ENCODE assay signal across 9 cellular contexts in the genomic region with DNA sequence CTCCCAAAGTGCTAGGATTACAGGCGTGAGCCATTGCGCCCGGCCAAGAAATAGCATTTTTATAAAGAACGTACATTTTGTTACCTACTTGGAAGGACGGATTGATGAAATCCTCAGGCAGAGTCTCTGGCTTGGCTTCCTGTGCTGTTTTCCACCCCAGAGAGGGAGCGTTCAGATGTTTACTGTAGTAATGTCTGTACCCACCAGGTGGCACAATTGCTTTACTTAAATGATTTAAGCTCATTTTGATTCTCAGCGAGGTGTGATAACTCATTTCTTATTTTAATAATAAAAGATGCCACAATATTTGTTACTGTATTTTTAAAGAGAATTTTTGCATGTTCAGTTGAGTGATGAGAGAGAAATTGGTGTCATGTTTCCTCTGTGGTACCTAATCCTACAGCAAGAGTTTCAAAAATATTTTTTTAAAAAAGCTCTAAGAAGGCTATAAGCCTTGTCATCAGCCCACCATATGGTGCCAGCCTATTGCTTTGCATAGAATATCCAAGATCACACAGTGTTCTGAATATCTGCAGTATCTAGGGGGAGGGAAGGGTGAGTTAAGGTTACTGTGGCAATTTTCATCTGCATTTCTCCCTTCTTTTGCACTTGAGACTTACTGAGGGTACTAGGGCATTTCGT.
DNase-seq lines count a peak whose midpoint lies in the region; ATAC-seq and TF ChIP-seq lines count a peak whose summit lies in the region.
"Had no signal": no experiment of that assay in that cellular context is flagged by ENCODE, and none has a peak within 500 bp of the region (broad histone marks: within the 10 kb centered on the region; RNA-seq: fewer than 3 reads in every experiment).

No MANE protein-coding gene starts in this region.

- H3K27ac Mint-ChIP-seq in activated naive CD4-positive, alpha-beta T cell treated with anti-CD3 and anti-CD28 coated beads for 36 hours, result no peak overlapping the region
- H3K27ac Mint-ChIP-seq: dendritic cell treated with granulocyte-macrophage colony-stimulating factor and Interleukin-4, amounts not matched to agents 40 ng/mL and 50 ng/mL, for 4 days had no signal

- peak; percentile 61 for DNase-seq in Daoy (ENCODE audit: low read depth)
- peak; percentile 77 for DNase-seq in RKO (ENCODE audit: low spot score)
- peak; percentile 78 for DNase-seq in activated naive CD4-positive, alpha-beta T cell treated with anti-CD3 and anti-CD28 coated beads for 36 hours
- DNase-seq in glomerular endothelial cell (ENCODE audit: extremely low read depth, low read depth, low spot score), result peak; percentile 80
- peak; percentile 70 to 95 for DNase-seq in trophoblast cell
- DNase-seq in aorta, result no peak

- no peak overlapping the region for H4K12ac ChIP-seq in trophoblast cell (ENCODE audit: low read depth, low read length)

- intact Hi-C loops in activated naive CD4-positive, alpha-beta T cell treated with anti-CD3 and anti-CD28 coated beads for 36 hours (cut with micrococcal nuclease), result loop anchor here (1.0 to 5.0 kb wide), 4 partner anchors 80 to 383 kb away; no protein-coding TSS in a partner anchor
- intact Hi-C loops in aorta (cut with DNase I), result loop anchor here in 1 of 2 donors (10.0 kb wide), 2 partner anchors 220 to 600 kb away; no protein-coding TSS in a partner anchor

- H3K27me3 ChIP-seq in trophoblast cell (ENCODE audit: insufficient read depth, low read length) (no peaks in the 10 kb centered on the region), aorta (ENCODE audit: control insufficient read depth in 1 of 2, insufficient read depth in 2 of 2, low read length in 1 of 2) (no peaks in the 10 kb centered on the region)

- H2AFZ ChIP-seq in trophoblast cell (ENCODE audit: insufficient read depth, low read length, poor library complexity), result no peak overlapping the region

- no peak overlapping the region for H3K14ac ChIP-seq in trophoblast cell (ENCODE audit: low read length)

- H3K79me1 ChIP-seq in trophoblast cell (ENCODE audit: low read length), result no peaks in the 10 kb centered on the region

- TF ChIP-seq CTCF in LNCAP (IDR thresholded peaks at IDR 0.05), result peak; percentile 77

- no peaks in the 10 kb centered on the region for H3K27me3 Mint-ChIP-seq in activated naive CD4-positive, alpha-beta T cell treated with anti-CD3 and anti-CD28 coated beads for 36 hours (ENCODE audit: low read depth)
- H3K27me3 Mint-ChIP-seq: dendritic cell treated with granulocyte-macrophage colony-stimulating factor and Interleukin-4, amounts not matched to agents 40 ng/mL and 50 ng/mL, for 4 days had no signal

- no peak overlapping the region for H3K27ac ChIP-seq in trophoblast cell (ENCODE audit: low read depth, low read length)
- no peak overlapping the region for H3K27ac ChIP-seq in aorta (ENCODE audit: low read depth in 1 of 2, low read length in 2 of 2)

- peaks cover 19% of the 10 kb centered on the region for H3K4me1 Mint-ChIP-seq in activated naive CD4-positive, alpha-beta T cell treated with anti-CD3 and anti-CD28 coated beads for 36 hours (ENCODE audit: low read depth)

- H3K4me3 ChIP-seq in trophoblast cell (ENCODE audit: low read depth, low read length) (no peak overlapping the region), aorta (ENCODE audit: low read length in 2 of 2) (no peak overlapping the region)

- no peaks in the 10 kb centered on the region for H3K9me3 ChIP-seq in trophoblast cell (ENCODE audit: insufficient read depth, low read depth, low read length)
- no peaks in the 10 kb centered on the region for H3K9me3 ChIP-seq in aorta (ENCODE audit: control insufficient read depth, low read length)

- peak overlapping the region; percentile 82 for H3K23ac ChIP-seq in trophoblast cell (ENCODE audit: low read length)

- H4K91ac ChIP-seq in trophoblast cell (ENCODE audit: low read depth, low read length), result no peak overlapping the region

- no peak overlapping the region for H3K4me2 ChIP-seq in trophoblast cell (ENCODE audit: low read length)

- H3K18ac ChIP-seq in trophoblast cell (ENCODE audit: low read length), result no peak overlapping the region

- H2AK5ac ChIP-seq in trophoblast cell (ENCODE audit: low read length), result no peak overlapping the region

- no peak overlapping the region for H2BK5ac ChIP-seq in trophoblast cell (ENCODE audit: low read depth, low read length, poor library complexity)

- H3K4me1 ChIP-seq in trophoblast cell (ENCODE audit: control insufficient read depth in 1 of 2, insufficient read depth in 2 of 2, low read length in 2 of 2) (peaks cover 3 to 7% of the 10 kb centered on the region in 2 experiments), aorta (ENCODE audit: control insufficient read depth in 1 of 2, insufficient read depth in 2 of 2, low read length in 2 of 2) (peaks cover 1 to 3% of the 10 kb centered on the region in 2 donors)

- H3K36me3 ChIP-seq in trophoblast cell (ENCODE audit: control insufficient read depth in 1 of 2, insufficient read depth in 2 of 2, low read length in 2 of 2), result peaks cover 0 to 1% of the 10 kb centered on the region in 2 experiments
- no peaks in the 10 kb centered on the region for H3K36me3 ChIP-seq in aorta (ENCODE audit: control insufficient read depth in 1 of 2, insufficient read depth in 2 of 2, low read length in 1 of 2)

- H4K8ac ChIP-seq in trophoblast cell (ENCODE audit: low read depth, low read length), result no peak overlapping the region

- no peak overlapping the region for H3K9ac ChIP-seq in trophoblast cell (ENCODE audit: low read length)

- H2BK12ac ChIP-seq in trophoblast cell (ENCODE audit: low read length), result no peak overlapping the region

- H3K9me3 Mint-ChIP-seq in activated naive CD4-positive, alpha-beta T cell treated with anti-CD3 and anti-CD28 coated beads for 36 hours, result no peaks in the 10 kb centered on the region
- H3K9me3 Mint-ChIP-seq: dendritic cell treated with granulocyte-macrophage colony-stimulating factor and Interleukin-4, amounts not matched to agents 40 ng/mL and 50 ng/mL, for 4 days had no signal

- no peak overlapping the region for H2BK120ac ChIP-seq in trophoblast cell (ENCODE audit: insufficient read depth, low read length, poor library complexity)

- no CpG with 5 or more reads among the region's 8 CpGs for WGBS in trophoblast cell (ENCODE audit: extremely low coverage, insufficient coverage, insufficient read length)
- 19 to 28% methylated on average over 8 of the region's 8 CpGs for WGBS in aorta, 2 donors

- no peak overlapping the region for H3K4me3 Mint-ChIP-seq in activated naive CD4-positive, alpha-beta T cell treated with anti-CD3 and anti-CD28 coated beads for 36 hours
- H3K4me3 Mint-ChIP-seq: dendritic cell treated with granulocyte-macrophage colony-stimulating factor and Interleukin-4, amounts not matched to agents 40 ng/mL and 50 ng/mL, for 4 days had no signal

- CTCF ChIA-PET in activated naive CD4-positive, alpha-beta T cell treated with anti-CD3 and anti-CD28 coated beads for 36 hours (lab: Charles Lee), result interaction anchor here (0.6 to 3.2 kb wide), 33 partner anchors 9 to 597 kb away, joined by 3 to 12 read pairs (median 4); no protein-coding TSS in a partner anchor

- H3K36me3 Mint-ChIP-seq in activated naive CD4-positive, alpha-beta T cell treated with anti-CD3 and anti-CD28 coated beads for 36 hours (ENCODE audit: low read depth), result peaks cover 2% of the 10 kb centered on the region

- peaks cover 2% of the 10 kb centered on the region for H3K79me2 ChIP-seq in trophoblast cell (ENCODE audit: control insufficient read depth, insufficient read depth, low read length, poor library complexity)

- peak overlapping the region; percentile 81 for H3K4ac ChIP-seq in trophoblast cell (ENCODE audit: low read depth, low read length)

- ATAC-seq in aorta (ENCODE audit: low FRiP score) (peak; percentile 82), HG02678 (IDR thresholded peaks at IDR 0.05; ENCODE audit: unreplicated experiment) (no peak)

Comparison
In these comparisons a context has a peak if more than half of its experiments do, and no peak if none do; other contexts are left out.
1. DNase-seq: peak in Daoy (single experiment), RKO (single experiment), activated naive CD4-positive, alpha-beta T cell treated with anti-CD3 and anti-CD28 coated beads for 36 hours (single experiment), glomerular endothelial cell (single experiment) and trophoblast cell (2 of 2); none in aorta (0 of 2).